ENCODE assay signal across 8 cellular contexts in the genomic region with DNA sequence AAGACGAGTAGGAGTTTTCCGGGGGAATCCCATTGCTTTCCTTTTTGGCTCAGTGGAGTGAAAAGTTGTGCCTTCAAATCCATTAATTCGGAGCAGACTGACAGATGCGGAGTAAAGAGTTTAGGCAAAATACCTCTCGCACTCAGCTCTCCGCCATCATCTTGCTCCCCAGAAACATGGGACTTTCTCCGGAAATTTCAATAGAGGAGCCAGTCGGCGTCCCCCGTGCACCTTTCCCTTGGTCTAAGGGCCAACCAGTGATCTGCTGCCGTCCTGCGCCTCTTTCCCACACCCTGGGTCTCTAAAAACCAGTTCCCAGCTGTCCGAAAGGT. TPM values are rescaled to one million over a fixed set of nuclear protein-coding genes. Genes with fewer than 3 reads are reported as not detected.
DNase-seq lines count a peak whose midpoint lies in the region; ATAC-seq, FAIRE-seq and TF ChIP-seq lines count a peak whose summit lies in the region.

No MANE protein-coding gene starts in this region.

- POLR2A ChIA-PET in activated CD8-positive, alpha-beta T cell treated with anti-CD3 and anti-CD28 coated beads, Interleukin-2, amount 10 ng/mL, durations not matched to agents 7 days and 5 days (lab: Charles Lee) = interaction anchor here (0.9 kb wide), 1 partner anchor 43 kb away, joined by 4 read pairs; no protein-coding TSS in a partner anchor

- WGBS in hepatocyte (ENCODE audit: low lambda C conversion rate, missing lambda C conversion rate) = 1% methylated on average over 13 of the region's 13 CpGs
- 0 to 1% (median 1%) methylated on average over 13 of the region's 13 CpGs for WGBS in small intestine, 3 donors

- no peaks in the 10 kb centered on the region for H4K20me1 ChIP-seq in hepatocyte (ENCODE audit: insufficient read depth, poor library complexity, severe bottlenecking)

- peaks cover 67% of the 10 kb centered on the region for H3K4me1 Mint-ChIP-seq in activated CD8-positive, alpha-beta T cell treated with anti-CD3 and anti-CD28 coated beads, Interleukin-2, amount 10 ng/mL, durations not matched to agents 7 days and 5 days (ENCODE audit: low read depth)

- H3K4me3 ChIP-seq in GM08714 (ENCODE audit: low read length) = peak overlapping the region; percentile 93
- H3K4me3 ChIP-seq in hepatocyte = peak overlapping the region; percentile 86
- H3K4me3 ChIP-seq in small intestine (ENCODE audit: low read depth in 1 of 2, low read length in 2 of 2) = peak overlapping the region; percentile 89 to 98

- no peak for FAIRE-seq in small intestine (lab: Jason Lieb, UNC)
- no peak for FAIRE-seq in GM12892 (lab: Jason Lieb, UNC)

- TF ChIP-seq POLR2A in GM12892 (IDR thresholded peaks at IDR 0.05; ENCODE audit: low read depth, low read length) = no peak

- H3K27me3 ChIP-seq in hepatocyte (no peaks in the 10 kb centered on the region), small intestine (ENCODE audit: control insufficient read depth in 2 of 2, insufficient read depth in 2 of 2, low read length in 2 of 2) (no peaks in the 10 kb centered on the region)

- H3K36me3 ChIP-seq in hepatocyte (replicated peaks; ENCODE audit: insufficient read depth, low read depth) = no peaks in the 10 kb centered on the region
- H3K36me3 ChIP-seq in small intestine (ENCODE audit: control insufficient read depth in 2 of 2, insufficient read depth in 2 of 2, low read length in 2 of 2) = peaks cover 0 to 1% of the 10 kb centered on the region in 2 donors

- no peak for DNase-seq in activated CD8-positive, alpha-beta T cell treated with anti-CD3 and anti-CD28 coated beads, Interleukin-2, amount 10 ng/mL, durations not matched to agents 7 days and 5 days
- DNase-seq in hepatocyte (ENCODE audit: low spot score) = no peak
- no peak for DNase-seq in small intestine
- no peak for DNase-seq in NCI-H187 (lab: John Stamatoyannopoulos, UW)
- no peak for DNase-seq in GM12892 (ENCODE audit: insufficient read length)

- H3K9me3 Mint-ChIP-seq in activated CD8-positive, alpha-beta T cell treated with anti-CD3 and anti-CD28 coated beads, Interleukin-2, amount 10 ng/mL, durations not matched to agents 7 days and 5 days (ENCODE audit: insufficient read depth) = no peaks in the 10 kb centered on the region

- H3K27me3 Mint-ChIP-seq in activated CD8-positive, alpha-beta T cell treated with anti-CD3 and anti-CD28 coated beads, Interleukin-2, amount 10 ng/mL, durations not matched to agents 7 days and 5 days (ENCODE audit: low read depth) = no peaks in the 10 kb centered on the region

- H3K4me1 ChIP-seq in hepatocyte (ENCODE audit: insufficient read depth) = peaks cover 21% of the 10 kb centered on the region
- H3K4me1 ChIP-seq in small intestine (ENCODE audit: control insufficient read depth in 2 of 2, insufficient read depth in 1 of 2, low read depth in 1 of 2, low read length in 1 of 2) = peaks cover 9 to 13% of the 10 kb centered on the region in 2 donors

- no peaks in the 10 kb centered on the region for H3K9me2 ChIP-seq in hepatocyte (replicated peaks; ENCODE audit: insufficient read depth)

- no peaks in the 10 kb centered on the region for H3K9me3 ChIP-seq in hepatocyte (ENCODE audit: low read depth)
- no peaks in the 10 kb centered on the region for H3K9me3 ChIP-seq in small intestine (ENCODE audit: control insufficient read depth, low read depth)

- peaks cover 74% of the 10 kb centered on the region for H3K79me2 ChIP-seq in hepatocyte

- ATAC-seq in GM21381 (IDR thresholded peaks at IDR 0.05; ENCODE audit: unreplicated experiment) (peak; percentile 45), HG03565 (IDR thresholded peaks at IDR 0.05; ENCODE audit: unreplicated experiment) (peak; percentile 19)
- peak; percentile 57 for ATAC-seq in activated CD8-positive, alpha-beta T cell treated with anti-CD3 and anti-CD28 coated beads, Interleukin-2, amount 10 ng/mL, durations not matched to agents 7 days and 5 days

- H3K36me3 Mint-ChIP-seq in activated CD8-positive, alpha-beta T cell treated with anti-CD3 and anti-CD28 coated beads, Interleukin-2, amount 10 ng/mL, durations not matched to agents 7 days and 5 days (ENCODE audit: low read depth) = peaks cover 28% of the 10 kb centered on the region

- H3K27ac ChIP-seq in hepatocyte = peak overlapping the region; percentile 98
- H3K27ac ChIP-seq in small intestine (ENCODE audit: low read depth in 1 of 2, low read length in 1 of 2) = peak overlapping the region; percentile 95 to 98

- H3K27ac Mint-ChIP-seq in activated CD8-positive, alpha-beta T cell treated with anti-CD3 and anti-CD28 coated beads, Interleukin-2, amount 10 ng/mL, durations not matched to agents 7 days and 5 days = peak overlapping the region; percentile 94

- H3K4me2 ChIP-seq in hepatocyte = peak overlapping the region; percentile 87

- CTCF ChIA-PET in activated CD8-positive, alpha-beta T cell treated with anti-CD3 and anti-CD28 coated beads, Interleukin-2, amount 10 ng/mL, durations not matched to agents 7 days and 5 days (lab: Charles Lee) = no interaction called here

- no peak for TF ChIP-seq CTCF in hepatocyte (IDR thresholded peaks at IDR 0.05; ENCODE audit: poor library complexity)

- H2AFZ ChIP-seq in hepatocyte = peak overlapping the region; percentile 80

- peak overlapping the region; percentile 98 for H3K4me3 Mint-ChIP-seq in activated CD8-positive, alpha-beta T cell treated with anti-CD3 and anti-CD28 coated beads, Interleukin-2, amount 10 ng/mL, durations not matched to agents 7 days and 5 days

RNA-seq across cellular contexts. Expression of gene TYW5, which starts 0.3 kb away (rescaled TPM):
- 1 to 10 TPM; 7.3 to 7.5 TPM for total RNA-seq in activated CD8-positive, alpha-beta T cell treated with anti-CD3 and anti-CD28 coated beads, Interleukin-2, amount 10 ng/mL, durations not matched to agents 7 days and 5 days
- 10.1 and 14.6 TPM in 2 replicates for total RNA-seq in hepatocyte
- polyA plus RNA-seq in hepatocyte (5.0 and 5.3 TPM in 2 replicates), small intestine (1 to 10 TPM; 2.4 to 4.0 (median 3.5) TPM)
- polyA plus RNA-seq in GM12892 (2012; ENCODE audit: missing spikeins) = 6.7 TPM

RNA-seq across cellular contexts. Expression of gene MAIP1, which starts 0.4 kb away (rescaled TPM):
- total RNA-seq in activated CD8-positive, alpha-beta T cell treated with anti-CD3 and anti-CD28 coated beads, Interleukin-2, amount 10 ng/mL, durations not matched to agents 7 days and 5 days = 10 to 100 TPM; 21.5 to 21.9 TPM
- total RNA-seq in hepatocyte = 33.0 and 35.7 TPM in 2 replicates
- polyA plus RNA-seq in hepatocyte (21.7 and 26.3 TPM in 2 replicates), small intestine (10 to 100 TPM; 26.1 to 49.9 (median 28.4) TPM)
- 20.1 TPM for polyA plus RNA-seq in GM12892 (2012; ENCODE audit: missing spikeins)

RNA-seq across cellular contexts. Expression of gene C2orf69, which starts 43.9 kb away (rescaled TPM):
- total RNA-seq in activated CD8-positive, alpha-beta T cell treated with anti-CD3 and anti-CD28 coated beads, Interleukin-2, amount 10 ng/mL, durations not matched to agents 7 days and 5 days = 10 to 100 TPM; 14.2 to 16.5 TPM
- 10.5 and 12.1 TPM in 2 replicates for total RNA-seq in hepatocyte
- polyA plus RNA-seq in hepatocyte = 6.2 and 6.8 TPM in 2 replicates
- 1 to 10 TPM; 6.8 to 8.3 (median 7.7) TPM for polyA plus RNA-seq in small intestine
- 12.9 TPM for polyA plus RNA-seq in GM12892 (2012; ENCODE audit: missing spikeins)
